In the genomic region with DNA sequence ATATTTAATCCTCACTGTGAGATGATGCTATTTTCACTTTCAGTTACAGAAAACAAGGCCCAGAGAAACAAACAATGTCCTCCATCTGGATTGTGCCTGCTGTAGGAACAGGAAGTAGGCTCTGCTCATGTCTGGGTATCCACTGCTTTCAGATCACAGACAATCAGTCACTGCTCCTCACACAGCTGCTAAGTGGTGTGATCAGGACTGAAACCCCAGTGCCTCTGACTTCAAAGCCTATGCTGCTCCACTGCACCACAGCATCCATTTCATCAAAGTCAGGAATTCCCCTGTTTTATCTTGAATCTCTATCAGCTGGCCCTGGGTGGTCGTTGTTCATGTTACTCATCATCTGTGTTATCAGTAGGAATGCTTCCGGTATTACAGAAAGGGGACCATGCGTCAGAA, we compare ENCODE assay signal across 8 cellular contexts.
DNase-seq lines count a peak whose midpoint lies in the region; ATAC-seq, FAIRE-seq and TF ChIP-seq lines count a peak whose summit lies in the region.

No MANE protein-coding gene starts in this region.

- ATAC-seq in HG03280 (IDR thresholded peaks at IDR 0.05; ENCODE audit: unreplicated experiment): peak; percentile 90
- peak; percentile 98 to 99 for ATAC-seq in activated T-cell treated with anti-CD3 and anti-CD28 coated beads, Interleukin-2, amount 50 U/mL, for 4 hours

- H3K36me3 Mint-ChIP-seq in activated T-cell treated with anti-CD3 and anti-CD28 coated beads, Interleukin-2, amount 50 U/mL, for 4 hours (ENCODE audit: insufficient read depth): no peaks in the 10 kb centered on the region

- no peak overlapping the region for H3K4me3 ChIP-seq in H7 (ENCODE audit: insufficient read depth, low read depth, low read length)

- DNase-seq in activated CD8-positive, alpha-beta memory T cell treated with anti-CD3 and anti-CD28 coated beads for 24 hours: peak; percentile 66
- no peak for DNase-seq in activated CD8-positive, alpha-beta memory T cell treated with anti-CD3 and anti-CD28 coated beads, Interleukin-2, amount 50 U/mL, for 48 hours
- DNase-seq in activated T-cell treated with anti-CD3 and anti-CD28 coated beads, Interleukin-2, amount 50 U/mL, for 4 hours: peak; percentile 10
- peak; percentile 11 for DNase-seq in stimulated activated CD4-positive, alpha-beta T cell treated with anti-CD3 and anti-CD28 coated beads, Interleukin-12 subunit alpha, Interleukin-12 subunit beta, amount 100 ng/mL, for 4 hours
- DNase-seq in SHP77 treated with DMSO at 0.1 percent for 48 hours (lab: John Stamatoyannopoulos, UW) (no peak), H54 (ENCODE audit: insufficient read length, low spot score) (no peak), H7 (no peak)

- H3K9me3 Mint-ChIP-seq in activated T-cell treated with anti-CD3 and anti-CD28 coated beads, Interleukin-2, amount 50 U/mL, for 4 hours: no peaks in the 10 kb centered on the region

- H3K4me1 Mint-ChIP-seq in activated T-cell treated with anti-CD3 and anti-CD28 coated beads, Interleukin-2, amount 50 U/mL, for 4 hours (ENCODE audit: low read depth): peaks cover 34% of the 10 kb centered on the region

- H3K27me3 ChIP-seq in H7 (ENCODE audit: control insufficient read depth, insufficient read depth, low read length): no peaks in the 10 kb centered on the region

- H3K4me3 Mint-ChIP-seq in activated T-cell treated with anti-CD3 and anti-CD28 coated beads, Interleukin-2, amount 50 U/mL, for 4 hours: no peak overlapping the region

- no peak for TF ChIP-seq POLR2A in H54 (IDR thresholded peaks at IDR 0.05; ENCODE audit: low read depth, low read length)

- H3K27me3 Mint-ChIP-seq in activated T-cell treated with anti-CD3 and anti-CD28 coated beads, Interleukin-2, amount 50 U/mL, for 4 hours (ENCODE audit: low read depth): no peaks in the 10 kb centered on the region

- no peaks in the 10 kb centered on the region for H3K36me3 ChIP-seq in H7 (replicated peaks; ENCODE audit: control insufficient read depth, insufficient read depth, low read length)

- FAIRE-seq in H54 (lab: Jason Lieb, UNC): no peak

Comparison
In these comparisons a context has a peak if more than half of its experiments do, and no peak if none do; other contexts are left out.
1. DNase-seq: peak in activated CD8-positive, alpha-beta memory T cell treated with anti-CD3 and anti-CD28 coated beads for 24 hours (single experiment), activated T-cell treated with anti-CD3 and anti-CD28 coated beads, Interleukin-2, amount 50 U/mL, for 4 hours (single experiment) and stimulated activated CD4-positive, alpha-beta T cell treated with anti-CD3 and anti-CD28 coated beads, Interleukin-12 subunit alpha, Interleukin-12 subunit beta, amount 100 ng/mL, for 4 hours (single experiment); none in activated CD8-positive, alpha-beta memory T cell treated with anti-CD3 and anti-CD28 coated beads, Interleukin-2, amount 50 U/mL, for 48 hours (single experiment), SHP77 treated with DMSO at 0.1 percent for 48 hours (single experiment), H54 (single experiment) and H7 (single experiment).